17 cellular contexts compared by ENCODE assay signal in genomic region chr5:142486020-142486419, GRCh38.
DNase-seq lines count a peak whose midpoint lies in the region; ATAC-seq and TF ChIP-seq lines count a peak whose summit lies in the region.
"Had no signal": no experiment of that assay in that cellular context is flagged by ENCODE, and none has a peak within 500 bp of the region (broad histone marks: within the 10 kb centered on the region; RNA-seq: fewer than 3 reads in every experiment).

No MANE protein-coding gene starts in this region.

- H3K27ac Mint-ChIP-seq in stimulated activated effector memory CD8-positive, alpha-beta T cell treated with anti-CD3 and anti-CD28 coated beads, Interleukin-12 subunit alpha, Interleukin-12 subunit beta, amount 100 ng/mL, for 72 hours = peak overlapping the region; percentile 7
- H3K27ac Mint-ChIP-seq in activated T-helper 17 cell treated with anti-CD3 and anti-CD28 coated beads, Interleukin-2, amount 50 U/mL, for 72 hours = no peak overlapping the region
- H3K27ac Mint-ChIP-seq in stimulated activated naive CD8-positive, alpha-beta T cell treated with anti-CD3 and anti-CD28 coated beads, Interleukin-15, amount 100 ng/mL, for 72 hours = no peak overlapping the region
- H3K27ac Mint-ChIP-seq: CD4-positive, alpha-beta T cell had no signal

- H3K4me3 ChIP-seq in MG63 (no peak overlapping the region), breast epithelium (no peak overlapping the region)
- H3K4me3 ChIP-seq: A549, GM23248, HAP-1, K562 had no signal

- H3K27ac ChIP-seq in breast epithelium = no peak overlapping the region
- H3K27ac ChIP-seq: 22Rv1, A549, C4-2B, GM23248 had no signal

- DNase-seq in EH (ENCODE audit: low read depth) = peak; percentile 50
- peak; percentile 26 for DNase-seq in MG63
- peak; percentile 18 for DNase-seq in fibroblast of peridontal ligament (ENCODE audit: extremely low read depth)
- DNase-seq in stimulated activated effector memory CD8-positive, alpha-beta T cell treated with anti-CD3 and anti-CD28 coated beads, Interleukin-12 subunit alpha, Interleukin-12 subunit beta, amount 100 ng/mL, for 72 hours (ENCODE audit: low spot score in 2 of 2) = no peak
- DNase-seq in stimulated activated naive CD8-positive, alpha-beta T cell treated with anti-CD3 and anti-CD28 coated beads, Interleukin-15, amount 100 ng/mL, for 72 hours = no peak
- no peak for DNase-seq in breast epithelium (ENCODE audit: low spot score in 2 of 2)
- DNase-seq: AML-193; Caco-2; CD4-positive, alpha-beta T cell; GDM1 had no signal

- H3K36me3 ChIP-seq in MG63 (no peaks in the 10 kb centered on the region), breast epithelium (no peaks in the 10 kb centered on the region)
- H3K36me3 ChIP-seq: HAP-1 had no signal

- no peak for TF ChIP-seq CTCF in breast epithelium (IDR thresholded peaks at IDR 0.05)

- no peak for TF ChIP-seq POLR2A in breast epithelium (IDR thresholded peaks at IDR 0.05)

- no peaks in the 10 kb centered on the region for H3K36me3 Mint-ChIP-seq in stimulated activated effector memory CD8-positive, alpha-beta T cell treated with anti-CD3 and anti-CD28 coated beads, Interleukin-12 subunit alpha, Interleukin-12 subunit beta, amount 100 ng/mL, for 72 hours
- H3K36me3 Mint-ChIP-seq in activated T-helper 17 cell treated with anti-CD3 and anti-CD28 coated beads, Interleukin-2, amount 50 U/mL, for 72 hours (ENCODE audit: low read depth) = no peaks in the 10 kb centered on the region

- H3K9me3 ChIP-seq in MG63 = peaks cover 6% of the 10 kb centered on the region; the same call in 1 of the 2 replicates
- peaks cover 0 to 9% of the 10 kb centered on the region in 2 donors for H3K9me3 ChIP-seq in breast epithelium
- H3K9me3 ChIP-seq: A549, Caco-2, HAP-1 had no signal

- H3K4me1 ChIP-seq in breast epithelium = no peaks in the 10 kb centered on the region
- H3K4me1 ChIP-seq: A549, Caco-2, HAP-1 had no signal

- H3K27me3 ChIP-seq in MG63 (no peaks in the 10 kb centered on the region), breast epithelium (no peaks in the 10 kb centered on the region)

- no peaks in the 10 kb centered on the region for H3K4me1 Mint-ChIP-seq in stimulated activated effector memory CD8-positive, alpha-beta T cell treated with anti-CD3 and anti-CD28 coated beads, Interleukin-12 subunit alpha, Interleukin-12 subunit beta, amount 100 ng/mL, for 72 hours
- H3K4me1 Mint-ChIP-seq in activated T-helper 17 cell treated with anti-CD3 and anti-CD28 coated beads, Interleukin-2, amount 50 U/mL, for 72 hours = no peaks in the 10 kb centered on the region
- H3K4me1 Mint-ChIP-seq in stimulated activated naive CD8-positive, alpha-beta T cell treated with anti-CD3 and anti-CD28 coated beads, Interleukin-15, amount 100 ng/mL, for 72 hours = no peaks in the 10 kb centered on the region

- no peak for ATAC-seq in stimulated activated effector memory CD8-positive, alpha-beta T cell treated with anti-CD3 and anti-CD28 coated beads, Interleukin-12 subunit alpha, Interleukin-12 subunit beta, amount 100 ng/mL, for 72 hours
- no peak for ATAC-seq in activated T-helper 17 cell treated with anti-CD3 and anti-CD28 coated beads, Interleukin-2, amount 50 U/mL, for 72 hours (replicated peaks)
- no peak for ATAC-seq in stimulated activated naive CD8-positive, alpha-beta T cell treated with anti-CD3 and anti-CD28 coated beads, Interleukin-15, amount 100 ng/mL, for 72 hours
- ATAC-seq: A549, K562 had no signal

- intact Hi-C loops in breast epithelium (cut with DNase I; ENCODE audit: low total_unique reads) = no loop called here

- no peaks in the 10 kb centered on the region for H3K27me3 Mint-ChIP-seq in activated T-helper 17 cell treated with anti-CD3 and anti-CD28 coated beads, Interleukin-2, amount 50 U/mL, for 72 hours
- H3K27me3 Mint-ChIP-seq in stimulated activated naive CD8-positive, alpha-beta T cell treated with anti-CD3 and anti-CD28 coated beads, Interleukin-15, amount 100 ng/mL, for 72 hours = peaks cover 19% of the 10 kb centered on the region
- H3K27me3 Mint-ChIP-seq: CD4-positive, alpha-beta T cell had no signal

- H3K4me3 Mint-ChIP-seq in stimulated activated effector memory CD8-positive, alpha-beta T cell treated with anti-CD3 and anti-CD28 coated beads, Interleukin-12 subunit alpha, Interleukin-12 subunit beta, amount 100 ng/mL, for 72 hours = no peak overlapping the region
- no peak overlapping the region for H3K4me3 Mint-ChIP-seq in activated T-helper 17 cell treated with anti-CD3 and anti-CD28 coated beads, Interleukin-2, amount 50 U/mL, for 72 hours
- H3K4me3 Mint-ChIP-seq in stimulated activated naive CD8-positive, alpha-beta T cell treated with anti-CD3 and anti-CD28 coated beads, Interleukin-15, amount 100 ng/mL, for 72 hours = no peak overlapping the region
- H3K4me3 Mint-ChIP-seq: CD4-positive, alpha-beta T cell had no signal

- peaks cover 6% of the 10 kb centered on the region for H3K9me3 Mint-ChIP-seq in stimulated activated effector memory CD8-positive, alpha-beta T cell treated with anti-CD3 and anti-CD28 coated beads, Interleukin-12 subunit alpha, Interleukin-12 subunit beta, amount 100 ng/mL, for 72 hours
- H3K9me3 Mint-ChIP-seq in activated T-helper 17 cell treated with anti-CD3 and anti-CD28 coated beads, Interleukin-2, amount 50 U/mL, for 72 hours = peaks cover 7% of the 10 kb centered on the region
- H3K9me3 Mint-ChIP-seq in stimulated activated naive CD8-positive, alpha-beta T cell treated with anti-CD3 and anti-CD28 coated beads, Interleukin-15, amount 100 ng/mL, for 72 hours = peaks cover 11 to 15% of the 10 kb centered on the region in 2 donors

Comparison
In these comparisons a context has a peak if more than half of its experiments do, and no peak if none do; other contexts are left out.
1. DNase-seq: peak in EH (single experiment), MG63 (single experiment) and fibroblast of peridontal ligament (single experiment); none in stimulated activated effector memory CD8-positive, alpha-beta T cell treated with anti-CD3 and anti-CD28 coated beads, Interleukin-12 subunit alpha, Interleukin-12 subunit beta, amount 100 ng/mL, for 72 hours (0 of 2), stimulated activated naive CD8-positive, alpha-beta T cell treated with anti-CD3 and anti-CD28 coated beads, Interleukin-15, amount 100 ng/mL, for 72 hours (0 of 2) and breast epithelium (0 of 2).